In genomic region chr5:141664733-141665461, GRCh38 we compare ENCODE assay signal across 8 cellular contexts. TPM values are rescaled to one million over a fixed set of nuclear protein-coding genes. Genes with fewer than 3 reads are reported as not detected.
DNase-seq lines count a peak whose midpoint lies in the region; ATAC-seq and TF ChIP-seq lines count a peak whose summit lies in the region.

No MANE protein-coding gene starts in this region.

- H3K9me3 ChIP-seq in liver (ENCODE audit: control insufficient read depth in 4 of 4, low read length in 3 of 4): no peaks in the 10 kb centered on the region

- H3K9ac ChIP-seq in liver (ENCODE audit: low read depth in 1 of 2, low read length in 2 of 2): no peak overlapping the region

- 30% methylated on average over 13 of the region's 13 CpGs for WGBS in liver

- peaks cover 0 to 21% (median 16%) of the 10 kb centered on the region in 4 donors for H3K4me1 ChIP-seq in liver (ENCODE audit: control insufficient read depth in 4 of 4, insufficient read depth in 4 of 4, low read length in 3 of 4)

- H3K4me3 ChIP-seq in liver (ENCODE audit: low read depth in 1 of 3, low read length in 3 of 3): no peak overlapping the region

- H3K27me3 ChIP-seq in liver (ENCODE audit: control insufficient read depth in 4 of 4, insufficient read depth in 4 of 4, low read length in 3 of 4): no peaks in the 10 kb centered on the region

- DNase-seq in AG08396 (ENCODE audit: low spot score): peak; percentile 86
- peak; percentile 7 for DNase-seq in NCI-H2171 (lab: John Stamatoyannopoulos, UW)
- peak; percentile 80 for DNase-seq in activated CD4-positive, CD25-positive, alpha-beta regulatory T cell treated with anti-CD3 and anti-CD28 coated beads, Interleukin-2, amount 50 U/mL, for 72 hours
- DNase-seq in cerebellar cortex (ENCODE audit: low spot score): peak; percentile 75
- DNase-seq in stimulated activated CD8-positive, alpha-beta memory T cell treated with anti-CD3 and anti-CD28 coated beads, Interleukin-12 subunit alpha, Interleukin-12 subunit beta, amount 100 ng/mL, for 1 hour (ENCODE audit: low read depth): peak; percentile 51

- TF ChIP-seq CTCF in liver (IDR thresholded peaks at IDR 0.05; ENCODE audit: low read depth, low read length, missing input control): peak; percentile 89

- no peak overlapping the region for H3K27ac ChIP-seq in liver (ENCODE audit: low read depth in 1 of 2, low read length in 2 of 2)

- ATAC-seq in GM18502 (IDR thresholded peaks at IDR 0.05; ENCODE audit: poor library complexity, unreplicated experiment) (peak; percentile 99), HG02885 (IDR thresholded peaks at IDR 0.05; ENCODE audit: poor library complexity, unreplicated experiment) (peak; percentile 98)

- TF ChIP-seq RAD21 in liver (IDR thresholded peaks at IDR 0.05): peak; percentile 88 to 95

- peaks cover 0 to 2% (median 0%) of the 10 kb centered on the region in 4 donors for H3K36me3 ChIP-seq in liver (ENCODE audit: control insufficient read depth in 4 of 4, insufficient read depth in 3 of 4, low read depth in 1 of 4, low read length in 3 of 4)

TF ChIP-seq in liver, 16 proteins besides CTCF, POLR2A, EP300 and RAD21:
- TF ChIP-seq NR2F2 (IDR thresholded peaks at IDR 0.05): peak; percentile 68
- no peak for TF ChIP-seq JUND (IDR thresholded peaks at IDR 0.05)
- TF ChIP-seq, protein P1, sequence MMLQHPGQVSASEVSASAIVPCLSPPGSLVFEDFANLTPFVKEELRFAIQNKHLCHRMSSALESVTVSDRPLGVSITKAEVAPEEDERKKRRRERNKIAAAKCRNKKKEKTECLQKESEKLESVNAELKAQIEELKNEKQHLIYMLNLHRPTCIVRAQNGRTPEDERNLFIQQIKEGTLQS (IDR thresholded peaks at IDR 0.05): no peak
- TF ChIP-seq SP1 (IDR thresholded peaks at IDR 0.05): no peak
- no peak for TF ChIP-seq HNF4A (conservative IDR thresholded peaks at IDR 0.05)
- no peak for TF ChIP-seq HNF4G (IDR thresholded peaks at IDR 0.05)
- no peak for TF ChIP-seq TAF1 (conservative IDR thresholded peaks at IDR 0.05)
- TF ChIP-seq GABPA (IDR thresholded peaks at IDR 0.05 in 1 of 2, conservative IDR thresholded peaks at IDR 0.05 in 1 of 2): no peak
- no peak for TF ChIP-seq FOXA1 (IDR thresholded peaks at IDR 0.05)
- TF ChIP-seq RXRA (IDR thresholded peaks at IDR 0.05): peak in 1 of 2 donors; percentile 15
- TF ChIP-seq FOXA2 (IDR thresholded peaks at IDR 0.05): no peak
- TF ChIP-seq, protein P2, sequence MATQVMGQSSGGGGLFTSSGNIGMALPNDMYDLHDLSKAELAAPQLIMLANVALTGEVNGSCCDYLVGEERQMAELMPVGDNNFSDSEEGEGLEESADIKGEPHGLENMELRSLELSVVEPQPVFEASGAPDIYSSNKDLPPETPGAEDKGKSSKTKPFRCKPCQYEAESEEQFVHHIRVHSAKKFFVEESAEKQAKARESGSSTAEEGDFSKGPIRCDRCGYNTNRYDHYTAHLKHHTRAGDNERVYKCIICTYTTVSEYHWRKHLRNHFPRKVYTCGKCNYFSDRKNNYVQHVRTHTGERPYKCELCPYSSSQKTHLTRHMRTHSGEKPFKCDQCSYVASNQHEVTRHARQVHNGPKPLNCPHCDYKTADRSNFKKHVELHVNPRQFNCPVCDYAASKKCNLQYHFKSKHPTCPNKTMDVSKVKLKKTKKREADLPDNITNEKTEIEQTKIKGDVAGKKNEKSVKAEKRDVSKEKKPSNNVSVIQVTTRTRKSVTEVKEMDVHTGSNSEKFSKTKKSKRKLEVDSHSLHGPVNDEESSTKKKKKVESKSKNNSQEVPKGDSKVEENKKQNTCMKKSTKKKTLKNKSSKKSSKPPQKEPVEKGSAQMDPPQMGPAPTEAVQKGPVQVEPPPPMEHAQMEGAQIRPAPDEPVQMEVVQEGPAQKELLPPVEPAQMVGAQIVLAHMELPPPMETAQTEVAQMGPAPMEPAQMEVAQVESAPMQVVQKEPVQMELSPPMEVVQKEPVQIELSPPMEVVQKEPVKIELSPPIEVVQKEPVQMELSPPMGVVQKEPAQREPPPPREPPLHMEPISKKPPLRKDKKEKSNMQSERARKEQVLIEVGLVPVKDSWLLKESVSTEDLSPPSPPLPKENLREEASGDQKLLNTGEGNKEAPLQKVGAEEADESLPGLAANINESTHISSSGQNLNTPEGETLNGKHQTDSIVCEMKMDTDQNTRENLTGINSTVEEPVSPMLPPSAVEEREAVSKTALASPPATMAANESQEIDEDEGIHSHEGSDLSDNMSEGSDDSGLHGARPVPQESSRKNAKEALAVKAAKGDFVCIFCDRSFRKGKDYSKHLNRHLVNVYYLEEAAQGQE (IDR thresholded peaks at IDR 0.05): no peak
- no peak for TF ChIP-seq ZBTB33 (IDR thresholded peaks at IDR 0.05)
TF ChIP-seq in liver: peak in this region for 2.

RNA-seq across cellular contexts. Expression of gene FCHSD1, which starts 13.7 kb away (rescaled TPM):
- total RNA-seq in liver: 1 to 10 TPM; 2.4 to 6.4 TPM
- polyA plus RNA-seq in liver: 1 to 10 TPM; 1.3 to 2.1 TPM

RNA-seq across cellular contexts. Expression of gene ARAP3, which starts 17.1 kb away (rescaled TPM):
- 1 to 10 TPM; 1.9 to 4.7 TPM for total RNA-seq in liver
- 1 to 10 TPM; 1.6 to 2.3 TPM for polyA plus RNA-seq in liver

RNA-seq across cellular contexts. Expression of gene RELL2, which starts 28.1 kb away (rescaled TPM):
- 1 to 10 TPM in 1 of 2 donors, under 1 TPM in 1; 0.47 to 1.3 TPM for total RNA-seq in liver
- 1 to 10 TPM in 1 of 2 donors, under 1 TPM in 1; 0.61 to 1.2 TPM for polyA plus RNA-seq in liver

RNA-seq across cellular contexts. Expression of gene HDAC3, which starts 28.2 kb away (rescaled TPM):
- 10 to 100 TPM; 42.3 to 45.3 TPM for total RNA-seq in liver
- polyA plus RNA-seq in liver: 10 to 100 TPM; 20.1 to 28.0 TPM

RNA-seq across cellular contexts. Expression of gene DIAPH1, which starts 46.1 kb away (rescaled TPM):
- 10 to 100 TPM; 51.5 to 73.9 TPM for total RNA-seq in liver
- 10 to 100 TPM; 67.8 to 74.7 TPM for polyA plus RNA-seq in liver

Comparison
In these comparisons a context has a peak if more than half of its experiments do, and no peak if none do; other contexts are left out.
1. DNase-seq: peak in every context shown above with its lines; median percentile 86 in AG08396; 80 in activated CD4-positive, CD25-positive, alpha-beta regulatory T cell treated with anti-CD3 and anti-CD28 coated beads, Interleukin-2, amount 50 U/mL, for 72 hours; 75 in cerebellar cortex; 51 in stimulated activated CD8-positive, alpha-beta memory T cell treated with anti-CD3 and anti-CD28 coated beads, Interleukin-12 subunit alpha, Interleukin-12 subunit beta, amount 100 ng/mL, for 1 hour; 7 in NCI-H2171.